Comparison of ENCODE assay signal across 8 cellular contexts in the genomic region with DNA sequence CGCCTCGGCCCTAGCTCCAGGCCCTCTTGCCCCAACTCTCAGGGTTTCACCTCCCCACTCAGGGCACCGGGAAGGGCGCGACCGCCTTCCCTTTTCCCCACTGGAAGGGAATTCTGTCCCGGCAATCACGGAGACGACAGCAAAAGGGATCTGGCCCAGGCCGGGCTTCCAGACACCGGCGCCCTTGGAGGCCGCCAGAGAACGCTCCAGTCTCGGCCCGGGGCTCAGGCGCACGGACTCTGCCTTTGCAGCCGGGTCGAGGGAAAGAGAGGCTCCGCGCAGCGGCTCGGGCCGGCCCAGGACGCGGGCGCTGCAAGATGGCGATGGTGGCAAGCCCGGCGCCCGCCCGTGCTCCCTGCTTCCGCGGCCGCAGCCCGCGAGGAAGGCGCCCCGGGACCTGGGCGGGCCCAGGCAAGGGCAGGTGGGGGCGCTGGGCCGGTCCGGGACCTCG. TPM values are rescaled to one million over a fixed set of nuclear protein-coding genes. Genes with fewer than 3 reads are reported as not detected.
DNase-seq lines count a peak whose midpoint lies in the region; ATAC-seq and TF ChIP-seq lines count a peak whose summit lies in the region.

No MANE protein-coding gene starts in this region.

- peaks cover 70% of the 10 kb centered on the region for H3K4me1 Mint-ChIP-seq in activated naive CD8-positive, alpha-beta T cell treated with anti-CD3 and anti-CD28 coated beads, Interleukin-2, amount 50 U/mL, for 24 hours
- peaks cover 77% of the 10 kb centered on the region for H3K4me1 Mint-ChIP-seq in stimulated activated memory B cell treated with anti-CD40 and anti-IgM and Interleukin-4, amounts not matched to agents 10 μg/mL and 1 μg/mL and 100 μg/mL, for 72 hours

- peak overlapping the region; percentile 84 for H3K27ac Mint-ChIP-seq in activated naive CD8-positive, alpha-beta T cell treated with anti-CD3 and anti-CD28 coated beads, Interleukin-2, amount 50 U/mL, for 24 hours
- H3K27ac Mint-ChIP-seq in stimulated activated memory B cell treated with anti-CD40 and anti-IgM and Interleukin-4, amounts not matched to agents 10 μg/mL and 1 μg/mL and 100 μg/mL, for 72 hours, result peak overlapping the region; percentile 81

- H3K27me3 Mint-ChIP-seq in activated naive CD8-positive, alpha-beta T cell treated with anti-CD3 and anti-CD28 coated beads, Interleukin-2, amount 50 U/mL, for 24 hours, result no peaks in the 10 kb centered on the region
- H3K27me3 Mint-ChIP-seq in stimulated activated memory B cell treated with anti-CD40 and anti-IgM and Interleukin-4, amounts not matched to agents 10 μg/mL and 1 μg/mL and 100 μg/mL, for 72 hours, result no peaks in the 10 kb centered on the region

- H3K9me3 ChIP-seq in iPS-18c (ENCODE audit: control insufficient read depth, insufficient read depth, low read length), result peaks cover 17% of the 10 kb centered on the region

- no peak for DNase-seq in activated naive CD8-positive, alpha-beta T cell treated with anti-CD3 and anti-CD28 coated beads, Interleukin-2, amount 50 U/mL, for 24 hours
- DNase-seq in omental fat pad (ENCODE audit: low spot score) (no peak), amniotic stem cell (lab: John Stamatoyannopoulos, UW) (no peak), activated gamma-delta T cell treated with Interleukin-2 at 50 U/mL for 16 hours (no peak)

- H3K9me3 Mint-ChIP-seq in activated naive CD8-positive, alpha-beta T cell treated with anti-CD3 and anti-CD28 coated beads, Interleukin-2, amount 50 U/mL, for 24 hours, result no peaks in the 10 kb centered on the region
- no peaks in the 10 kb centered on the region for H3K9me3 Mint-ChIP-seq in stimulated activated memory B cell treated with anti-CD40 and anti-IgM and Interleukin-4, amounts not matched to agents 10 μg/mL and 1 μg/mL and 100 μg/mL, for 72 hours

- peak overlapping the region; percentile 87 for H3K4me3 Mint-ChIP-seq in activated naive CD8-positive, alpha-beta T cell treated with anti-CD3 and anti-CD28 coated beads, Interleukin-2, amount 50 U/mL, for 24 hours
- H3K4me3 Mint-ChIP-seq in stimulated activated memory B cell treated with anti-CD40 and anti-IgM and Interleukin-4, amounts not matched to agents 10 μg/mL and 1 μg/mL and 100 μg/mL, for 72 hours, result peak overlapping the region; percentile 82

- ATAC-seq in GM19035 (IDR thresholded peaks at IDR 0.05; ENCODE audit: unreplicated experiment) (peak; percentile 20), HG03196 (IDR thresholded peaks at IDR 0.05; ENCODE audit: unreplicated experiment) (peak; percentile 16), omental fat pad (ENCODE audit: low FRiP score) (no peak)
- no peak for ATAC-seq in activated naive CD8-positive, alpha-beta T cell treated with anti-CD3 and anti-CD28 coated beads, Interleukin-2, amount 50 U/mL, for 24 hours
- ATAC-seq in stimulated activated memory B cell treated with anti-CD40 and anti-IgM and Interleukin-4, amounts not matched to agents 10 μg/mL and 1 μg/mL and 100 μg/mL, for 72 hours, result no peak

- peaks cover 23% of the 10 kb centered on the region for H3K36me3 Mint-ChIP-seq in activated naive CD8-positive, alpha-beta T cell treated with anti-CD3 and anti-CD28 coated beads, Interleukin-2, amount 50 U/mL, for 24 hours (ENCODE audit: low read depth)
- peaks cover 41% of the 10 kb centered on the region for H3K36me3 Mint-ChIP-seq in stimulated activated memory B cell treated with anti-CD40 and anti-IgM and Interleukin-4, amounts not matched to agents 10 μg/mL and 1 μg/mL and 100 μg/mL, for 72 hours

- no peak for TF ChIP-seq CTCF in omental fat pad (IDR thresholded peaks at IDR 0.05)

- peak overlapping the region; percentile 87 for H3K4me3 ChIP-seq in iPS-18c (ENCODE audit: insufficient read depth, low read depth, low read length)

RNA-seq across cellular contexts. Expression of a gene that starts 1.1 kb away (rescaled TPM):
- total RNA-seq in omental fat pad, result 100 to 1,000 TPM; 102 to 137 (median 132) TPM

RNA-seq across cellular contexts. Expression of a gene that starts 41.9 kb away (rescaled TPM):
- 10 to 100 TPM; 38.8 to 71.2 (median 51.8) TPM for total RNA-seq in omental fat pad

Comparison
In these comparisons a context has a peak if more than half of its experiments do, and no peak if none do; other contexts are left out.
1. ATAC-seq: peak in GM19035 (single experiment) and HG03196 (single experiment); none in activated naive CD8-positive, alpha-beta T cell treated with anti-CD3 and anti-CD28 coated beads, Interleukin-2, amount 50 U/mL, for 24 hours (single experiment), stimulated activated memory B cell treated with anti-CD40 and anti-IgM and Interleukin-4, amounts not matched to agents 10 μg/mL and 1 μg/mL and 100 μg/mL, for 72 hours (single experiment) and omental fat pad (single experiment).